ENCODE assay signal across 11 cellular contexts in genomic region chr6:167045828-167046580, GRCh38. TPM values are rescaled to one million over a fixed set of nuclear protein-coding genes. Genes with fewer than 3 reads are reported as not detected.
A peak's percentile ranks its signal among the peaks of the same experiment; 100 is the strongest.
DNase-seq lines count a peak whose midpoint lies in the region; ATAC-seq, FAIRE-seq and TF ChIP-seq lines count a peak whose summit lies in the region.
"Had no signal": no experiment of that assay in that cellular context is flagged by ENCODE, and none has a peak within 500 bp of the region (broad histone marks: within the 10 kb centered on the region; RNA-seq: fewer than 3 reads in every experiment).

No MANE protein-coding gene starts in this region.

- no peak overlapping the region for H2AFZ ChIP-seq in OCI-LY3 (ENCODE audit: low read depth, low read length)

- H3K36me3 Mint-ChIP-seq in endothelial cell (ENCODE audit: low read depth, unreplicated experiment): no peaks in the 10 kb centered on the region

- H3K27me3 Mint-ChIP-seq in endothelial cell (ENCODE audit: unreplicated experiment): peaks cover 4% of the 10 kb centered on the region

- H3K4me3 Mint-ChIP-seq in endothelial cell (ENCODE audit: unreplicated experiment): no peak overlapping the region

- H3K4me2 ChIP-seq in OCI-LY3 (ENCODE audit: low read length): peak overlapping the region; percentile 77; the same call in 1 of the 2 replicates

- H3K4me1 ChIP-seq in OCI-LY3 (ENCODE audit: low read length) (peaks cover 53% of the 10 kb centered on the region), mucosa of descending colon (ENCODE audit: low read depth) (no peaks in the 10 kb centered on the region)
- H3K4me1 ChIP-seq: vagina had no signal

- intact Hi-C loops in mucosa of descending colon (cut with DNase I, micrococcal nuclease): no loop called here

- no peak overlapping the region for H3K4me3 ChIP-seq in AG04450 (ENCODE audit: low read depth, low read length)
- H3K4me3 ChIP-seq in OCI-LY3 (ENCODE audit: low read length): no peak overlapping the region
- H3K4me3 ChIP-seq in mucosa of descending colon: no peak overlapping the region
- H3K4me3 ChIP-seq: vagina had no signal

- POLR2A ChIA-PET in AG04450 (lab: Yijun Ruan, JAX): no interaction called here

- H3K9me3 ChIP-seq in AG04450 (ENCODE audit: control insufficient read depth, insufficient read depth, low read length) (no peaks in the 10 kb centered on the region), OCI-LY3 (ENCODE audit: insufficient read depth, low read length) (no peaks in the 10 kb centered on the region), mucosa of descending colon (no peaks in the 10 kb centered on the region)
- H3K9me3 ChIP-seq: vagina had no signal

- H3K27me3 ChIP-seq in AG04450 (ENCODE audit: control insufficient read depth, insufficient read depth, low read length) (no peaks in the 10 kb centered on the region), OCI-LY3 (ENCODE audit: low read depth, low read length) (peaks cover 6% of the 10 kb centered on the region; the same call in 1 of the 2 replicates)
- H3K27me3 ChIP-seq: vagina had no signal

- DNase-seq in AG04450 (ENCODE audit: low read depth, low spot score) (no peak), endothelial cell (ENCODE audit: low spot score) (no peak), mucosa of descending colon (no peak), NCI-H1105 (lab: John Stamatoyannopoulos, UW) (no peak)
- no peak for DNase-seq in effector CD8-positive, alpha-beta T cell (lab: John Stamatoyannopoulos, UW)
- DNase-seq: NCI-H1092 had no signal

- TF ChIP-seq CTCF in AG04450 (IDR thresholded peaks at IDR 0.05; ENCODE audit: low read depth, low read length) (0 out of 2 replicates have a peak, but pooled peaks have one; percentile 3), OCI-LY3 (IDR thresholded peaks at IDR 0.05; ENCODE audit: low read depth, low read length) (peak; percentile 37), endothelial cell (IDR thresholded peaks at IDR 0.05; ENCODE audit: unreplicated experiment) (peak; percentile 35), mucosa of descending colon (IDR thresholded peaks at IDR 0.05) (no peak)

- peaks cover 10% of the 10 kb centered on the region for H3K4me1 Mint-ChIP-seq in endothelial cell (ENCODE audit: unreplicated experiment)

- CTCF ChIA-PET in AG04450 (lab: Charles Lee): no interaction called here

- H3K9ac ChIP-seq in OCI-LY3 (ENCODE audit: low read length): no peak overlapping the region

- H3K9me3 Mint-ChIP-seq in endothelial cell (ENCODE audit: unreplicated experiment): no peaks in the 10 kb centered on the region
- H3K9me3 Mint-ChIP-seq: activated T-helper 2 cell treated with anti-CD3 and anti-CD28 coated beads, Interferon-gamma antibody, Interleukin-2, Interleukin-4, amounts not matched to agents 10 μg/mL and 5 μg/mL and 100 μg/mL, durations not matched to agents 14 hours and 24 hours and 36 hours had no signal

- peak; percentile 59 for FAIRE-seq in G401.6 (lab: Jason Lieb, UNC)

- H4K20me1 ChIP-seq in OCI-LY3 (ENCODE audit: insufficient read depth, low read length): no peaks in the 10 kb centered on the region

- no peak overlapping the region for H3K27ac Mint-ChIP-seq in endothelial cell (ENCODE audit: unreplicated experiment)

- H3K27ac ChIP-seq in AG04450 (ENCODE audit: low read depth, low read length): no peak overlapping the region
- no peak overlapping the region for H3K27ac ChIP-seq in OCI-LY3 (ENCODE audit: low read length)
- H3K27ac ChIP-seq: vagina had no signal

- H3K79me2 ChIP-seq in OCI-LY3 (ENCODE audit: low read length): no peaks in the 10 kb centered on the region

- H3K36me3 ChIP-seq in OCI-LY3 (replicated peaks; ENCODE audit: low read depth, low read length): no peaks in the 10 kb centered on the region
- H3K36me3 ChIP-seq in mucosa of descending colon (ENCODE audit: low read depth): no peaks in the 10 kb centered on the region
- H3K36me3 ChIP-seq: vagina had no signal

- ATAC-seq in SK-N-SH treated with all-trans-retinoic acid at 6 μM for 48 hours (no peak), mucosa of descending colon (no peak)

TF ChIP-seq in SK-N-SH treated with all-trans-retinoic acid at 6 μM for 48 hours, 23 proteins besides CTCF, POLR2A, EP300 and RAD21:
- TF ChIP-seq ZFP30 (CRISPR knock-in tag; IDR thresholded peaks at IDR 0.05): no peak
- TF ChIP-seq ZNF8 (CRISPR knock-in tag; IDR thresholded peaks at IDR 0.05): no peak
- no peak for TF ChIP-seq CREB5 (CRISPR knock-in tag; IDR thresholded peaks at IDR 0.05; ENCODE audit: low read depth)
- no peak for TF ChIP-seq TOX (CRISPR knock-in tag; IDR thresholded peaks at IDR 0.05; ENCODE audit: borderline replicate concordance)
- no peak for TF ChIP-seq ISL1 (CRISPR knock-in tag; IDR thresholded peaks at IDR 0.05)
- no peak for TF ChIP-seq ZFP3 (CRISPR knock-in tag; IDR thresholded peaks at IDR 0.05)
- TF ChIP-seq CSDC2 (CRISPR knock-in tag; IDR thresholded peaks at IDR 0.05): no peak
- no peak for TF ChIP-seq SNAI2 (CRISPR knock-in tag; IDR thresholded peaks at IDR 0.05)
- TF ChIP-seq PATZ1 (CRISPR knock-in tag; IDR thresholded peaks at IDR 0.05; ENCODE audit: borderline replicate concordance): no peak
- no peak for TF ChIP-seq CSRNP3 (CRISPR knock-in tag; IDR thresholded peaks at IDR 0.05)
- TF ChIP-seq POU6F1 (CRISPR knock-in tag; IDR thresholded peaks at IDR 0.05; ENCODE audit: borderline replicate concordance, low read depth): no peak
- TF ChIP-seq OSR1 (CRISPR knock-in tag; IDR thresholded peaks at IDR 0.05): no peak

RNA-seq across cellular contexts. Expression of gene CEP43, which starts 46.8 kb away (rescaled TPM):
- polyA plus RNA-seq in AG04450 (2011; rRNA removed): 12.7 and 21.4 TPM in 2 replicates
- 6.7 and 12.6 TPM in 2 replicates for polyA minus RNA-seq in AG04450 (2011; rRNA and poly(A)+ RNA removed)
- total RNA-seq in endothelial cell (ENCODE audit: unreplicated experiment) (23.3 TPM), mucosa of descending colon (10 to 100 TPM; 20.4 to 24.7 (median 24.2) TPM)
